In genomic region chr17:52470553-52470952, GRCh38 we compare ENCODE assay signal across 11 cellular contexts.
"Had no signal": no experiment of that assay in that cellular context is flagged by ENCODE, and none has a peak within 500 bp of the region (broad histone marks: within the 10 kb centered on the region; RNA-seq: fewer than 3 reads in every experiment).

No MANE protein-coding gene starts in this region.

- H3K9me3 ChIP-seq: lower lobe of right lung, thoracic aorta had no signal

- H3K4me1 ChIP-seq: lower lobe of right lung had no signal

- H3K36me3 Mint-ChIP-seq: activated naive CD8-positive, alpha-beta T cell treated with anti-CD3 and anti-CD28 coated beads for 36 hours had no signal

- H3K4me1 Mint-ChIP-seq: activated CD4-positive, alpha-beta memory T cell treated with anti-CD3 and anti-CD28 coated beads, Interleukin-2, amount 10 ng/mL, durations not matched to agents 7 days and 5 days; activated naive CD8-positive, alpha-beta T cell treated with anti-CD3 and anti-CD28 coated beads for 36 hours; stimulated activated naive CD8-positive, alpha-beta T cell treated with anti-CD3 and anti-CD28 coated beads, Interleukin-15, amount 100 ng/mL, for 72 hours had no signal

- H3K27ac Mint-ChIP-seq: activated CD4-positive, alpha-beta memory T cell treated with anti-CD3 and anti-CD28 coated beads, Interleukin-2, amount 10 ng/mL, durations not matched to agents 7 days and 5 days; activated naive CD8-positive, alpha-beta T cell treated with anti-CD3 and anti-CD28 coated beads for 36 hours; activated T-cell treated with anti-CD3 and anti-CD28 coated beads, Interleukin-2, amount 50 U/mL, for 72 hours; stimulated activated naive CD8-positive, alpha-beta T cell treated with anti-CD3 and anti-CD28 coated beads, Interleukin-15, amount 100 ng/mL, for 72 hours had no signal

- H3K4me3 ChIP-seq: lower lobe of right lung, thoracic aorta had no signal

- H3K27me3 Mint-ChIP-seq: activated CD4-positive, alpha-beta memory T cell treated with anti-CD3 and anti-CD28 coated beads, Interleukin-2, amount 10 ng/mL, durations not matched to agents 7 days and 5 days; activated naive CD8-positive, alpha-beta T cell treated with anti-CD3 and anti-CD28 coated beads for 36 hours; stimulated activated naive CD8-positive, alpha-beta T cell treated with anti-CD3 and anti-CD28 coated beads, Interleukin-15, amount 100 ng/mL, for 72 hours had no signal

- DNase-seq: activated CD4-positive, alpha-beta memory T cell treated with anti-CD3 and anti-CD28 coated beads, Interleukin-2, amount 10 ng/mL, durations not matched to agents 7 days and 5 days; activated gamma-delta T cell treated with Interleukin-2 at 50 U/mL for 16 hours; activated naive CD8-positive, alpha-beta T cell treated with anti-CD3 and anti-CD28 coated beads for 36 hours; activated T-cell treated with anti-CD3 and anti-CD28 coated beads, Interleukin-2, amount 50 U/mL, for 72 hours; hypothalamus; lower lobe of right lung; midbrain; retina; stimulated activated CD4-positive, alpha-beta T cell treated with anti-CD3 and anti-CD28 coated beads, Interleukin-4, amount 100 ng/mL, for 4 hours; stimulated activated naive CD8-positive, alpha-beta T cell treated with anti-CD3 and anti-CD28 coated beads, Interleukin-15, amount 100 ng/mL, for 72 hours had no signal

- H3K4me3 Mint-ChIP-seq: activated CD4-positive, alpha-beta memory T cell treated with anti-CD3 and anti-CD28 coated beads, Interleukin-2, amount 10 ng/mL, durations not matched to agents 7 days and 5 days; activated naive CD8-positive, alpha-beta T cell treated with anti-CD3 and anti-CD28 coated beads for 36 hours; activated T-cell treated with anti-CD3 and anti-CD28 coated beads, Interleukin-2, amount 50 U/mL, for 72 hours; stimulated activated naive CD8-positive, alpha-beta T cell treated with anti-CD3 and anti-CD28 coated beads, Interleukin-15, amount 100 ng/mL, for 72 hours had no signal

- ATAC-seq: activated T-cell treated with anti-CD3 and anti-CD28 coated beads, Interleukin-2, amount 50 U/mL, for 72 hours; lower lobe of right lung; stimulated activated naive CD8-positive, alpha-beta T cell treated with anti-CD3 and anti-CD28 coated beads, Interleukin-15, amount 100 ng/mL, for 72 hours had no signal

- H3K27ac ChIP-seq: lower lobe of right lung, thoracic aorta had no signal

- H3K36me3 ChIP-seq: lower lobe of right lung, thoracic aorta had no signal
